Comparison of ENCODE assay signal across 1 cellular context in genomic region chr1:2275796-2276536, GRCh38.
TF ChIP-seq lines count a peak whose summit lies in the region.

No MANE protein-coding gene starts in this region.

TF ChIP-seq in HepG2, 621 proteins besides CTCF, POLR2A, EP300 and RAD21 (continued from another document):
- TF ChIP-seq, protein P1, sequence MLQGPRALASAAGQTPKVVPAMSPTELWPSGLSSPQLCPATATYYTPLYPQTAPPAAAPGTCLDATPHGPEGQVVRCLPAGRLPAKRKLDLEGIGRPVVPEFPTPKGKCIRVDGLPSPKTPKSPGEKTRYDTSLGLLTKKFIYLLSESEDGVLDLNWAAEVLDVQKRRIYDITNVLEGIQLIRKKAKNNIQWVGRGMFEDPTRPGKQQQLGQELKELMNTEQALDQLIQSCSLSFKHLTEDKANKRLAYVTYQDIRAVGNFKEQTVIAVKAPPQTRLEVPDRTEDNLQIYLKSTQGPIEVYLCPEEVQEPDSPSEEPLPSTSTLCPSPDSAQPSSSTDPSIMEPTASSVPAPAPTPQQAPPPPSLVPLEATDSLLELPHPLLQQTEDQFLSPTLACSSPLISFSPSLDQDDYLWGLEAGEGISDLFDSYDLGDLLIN (CRISPR knock-in tag; IDR thresholded peaks at IDR 0.05; ENCODE audit: borderline replicate concordance): no peak
- TF ChIP-seq ZNF687 (CRISPR knock-in tag; IDR thresholded peaks at IDR 0.05) (peak; percentile 13; the same call in 1 of the 2 replicates), AKAP8 (CRISPR knock-in tag; IDR thresholded peaks at IDR 0.05) (peak; percentile 37; the same call in 1 of the 2 replicates)
TF ChIP-seq in HepG2: peak in this region for 4.
